In the genomic region with DNA sequence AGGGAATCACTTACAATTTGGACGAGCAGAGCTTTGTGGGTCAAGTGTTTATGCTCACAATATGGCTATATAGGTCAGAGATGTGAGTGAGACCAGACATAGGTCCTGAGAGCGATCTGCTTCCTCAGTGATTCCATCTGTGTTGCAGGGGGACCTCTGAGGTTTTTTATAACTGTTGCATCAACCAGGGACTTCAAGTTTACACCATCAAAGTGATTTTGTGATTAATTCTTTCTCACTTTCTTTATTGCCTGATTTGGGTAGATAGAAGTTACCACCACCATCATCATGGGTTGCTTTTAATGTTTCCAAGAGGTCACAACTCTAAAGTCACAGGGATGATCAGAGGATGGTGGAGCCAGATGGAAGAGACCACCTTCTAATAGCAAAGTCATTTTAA, we compare ENCODE assay signal across 18 cellular contexts. TPM values are rescaled to one million over a fixed set of nuclear protein-coding genes. Genes with fewer than 3 reads are reported as not detected.
A peak's percentile ranks its signal among the peaks of the same experiment; 100 is the strongest.
DNase-seq lines count a peak whose midpoint lies in the region; ATAC-seq and TF ChIP-seq lines count a peak whose summit lies in the region.
"Had no signal": no experiment of that assay in that cellular context is flagged by ENCODE, and none has a peak within 500 bp of the region (broad histone marks: within the 10 kb centered on the region; RNA-seq: fewer than 3 reads in every experiment).

No MANE protein-coding gene starts in this region.

- H3K4me1 ChIP-seq in prostate gland (replicated peaks): no peaks in the 10 kb centered on the region
- H3K4me1 ChIP-seq: BE2C had no signal

- ATAC-seq in activated T-cell treated with anti-CD3 and anti-CD28 coated beads, Interleukin-2, amount 50 U/mL, for 72 hours (replicated peaks in 1 of 2): peak; percentile 48 to 61
- peak; percentile 69 for ATAC-seq in activated T-helper 17 cell treated with anti-CD3 and anti-CD28 coated beads, Interleukin-2, amount 50 U/mL, for 72 hours (replicated peaks)
- ATAC-seq in stimulated activated effector memory CD8-positive, alpha-beta T cell treated with anti-CD3 and anti-CD28 coated beads, Interleukin-12 subunit alpha, Interleukin-12 subunit beta, amount 100 ng/mL, for 72 hours: peak; percentile 40
- no peak for ATAC-seq in HG03460 (IDR thresholded peaks at IDR 0.05; ENCODE audit: unreplicated experiment)
- ATAC-seq in GM19463 (IDR thresholded peaks at IDR 0.05; ENCODE audit: unreplicated experiment): no peak

- intact Hi-C loops in Calu3 (cut with micrococcal nuclease; ENCODE audit: unreplicated experiment): no loop called here
- intact Hi-C loops in prostate gland (cut with DNase I): no loop called here

- BruUV-seq in Calu3 (replicated peaks; lab: Mats Ljungman, UMichigan): no TSS peak

- H3K27ac Mint-ChIP-seq in activated T-cell treated with anti-CD3 and anti-CD28 coated beads, Interleukin-2, amount 50 U/mL, for 72 hours: no peak overlapping the region
- H3K27ac Mint-ChIP-seq in Calu3 (ENCODE audit: unreplicated experiment): peak overlapping the region; percentile 94
- H3K27ac Mint-ChIP-seq in activated T-helper 17 cell treated with anti-CD3 and anti-CD28 coated beads, Interleukin-2, amount 50 U/mL, for 72 hours: no peak overlapping the region
- no peak overlapping the region for H3K27ac Mint-ChIP-seq in stimulated activated effector memory CD8-positive, alpha-beta T cell treated with anti-CD3 and anti-CD28 coated beads, Interleukin-12 subunit alpha, Interleukin-12 subunit beta, amount 100 ng/mL, for 72 hours
- H3K27ac Mint-ChIP-seq: CD4-positive, CD25-positive, alpha-beta regulatory T cell; CD8-positive, alpha-beta memory T cell; H9 had no signal

- DNase-seq in activated T-cell treated with anti-CD3 and anti-CD28 coated beads, Interleukin-2, amount 50 U/mL, for 72 hours: no peak
- no peak for DNase-seq in activated T-cell treated with anti-CD3 and anti-CD28 coated beads, Interleukin-2, amount 50 U/mL, for 1 hour
- DNase-seq in Calu3 (no peak), prostate gland (ENCODE audit: low spot score) (no peak)
- DNase-seq in stimulated activated effector memory CD8-positive, alpha-beta T cell treated with anti-CD3 and anti-CD28 coated beads, Interleukin-12 subunit alpha, Interleukin-12 subunit beta, amount 100 ng/mL, for 72 hours (ENCODE audit: low spot score in 2 of 2): no peak
- DNase-seq: ACHN; BE2C; C1 segment of cervical spinal cord; CD4-positive, CD25-positive, alpha-beta regulatory T cell; CD8-positive, alpha-beta memory T cell; COR-L47; GM23248; H9; KG1 had no signal

- no peak overlapping the region for H3K4me3 Mint-ChIP-seq in activated T-cell treated with anti-CD3 and anti-CD28 coated beads, Interleukin-2, amount 50 U/mL, for 72 hours
- peak overlapping the region; percentile 64 for H3K4me3 Mint-ChIP-seq in Calu3 (ENCODE audit: low read depth, unreplicated experiment)
- no peak overlapping the region for H3K4me3 Mint-ChIP-seq in activated T-helper 17 cell treated with anti-CD3 and anti-CD28 coated beads, Interleukin-2, amount 50 U/mL, for 72 hours
- H3K4me3 Mint-ChIP-seq in stimulated activated effector memory CD8-positive, alpha-beta T cell treated with anti-CD3 and anti-CD28 coated beads, Interleukin-12 subunit alpha, Interleukin-12 subunit beta, amount 100 ng/mL, for 72 hours: no peak overlapping the region
- H3K4me3 Mint-ChIP-seq: CD4-positive, CD25-positive, alpha-beta regulatory T cell; CD8-positive, alpha-beta memory T cell; H9 had no signal

- H3K27ac ChIP-seq in prostate gland: no peak overlapping the region
- H3K27ac ChIP-seq: GM23248 had no signal

- no peaks in the 10 kb centered on the region for H3K36me3 Mint-ChIP-seq in activated T-cell treated with anti-CD3 and anti-CD28 coated beads, Interleukin-2, amount 50 U/mL, for 72 hours (ENCODE audit: insufficient read depth in 2 of 2)
- H3K36me3 Mint-ChIP-seq in Calu3 (ENCODE audit: insufficient read depth, unreplicated experiment): peaks cover 10% of the 10 kb centered on the region
- H3K36me3 Mint-ChIP-seq in activated T-helper 17 cell treated with anti-CD3 and anti-CD28 coated beads, Interleukin-2, amount 50 U/mL, for 72 hours (ENCODE audit: low read depth): no peaks in the 10 kb centered on the region
- no peaks in the 10 kb centered on the region for H3K36me3 Mint-ChIP-seq in stimulated activated effector memory CD8-positive, alpha-beta T cell treated with anti-CD3 and anti-CD28 coated beads, Interleukin-12 subunit alpha, Interleukin-12 subunit beta, amount 100 ng/mL, for 72 hours
- H3K36me3 Mint-ChIP-seq: CD4-positive, CD25-positive, alpha-beta regulatory T cell; CD8-positive, alpha-beta memory T cell had no signal

- CTCF ChIA-PET in Calu3 (lab: Charles Lee): no interaction called here

- no peaks in the 10 kb centered on the region for H3K27me3 ChIP-seq in prostate gland (replicated peaks; ENCODE audit: insufficient read depth)

- H3K9me3 ChIP-seq in prostate gland: no peaks in the 10 kb centered on the region
- H3K9me3 ChIP-seq: BE2C had no signal

- no peaks in the 10 kb centered on the region for H3K36me3 ChIP-seq in prostate gland
- H3K36me3 ChIP-seq: BE2C had no signal

- 81% methylated on average over 2 of the region's 2 CpGs for WGBS in prostate gland

- TF ChIP-seq POLR2A in prostate gland (IDR thresholded peaks at IDR 0.05): no peak

- H3K4me3 ChIP-seq in prostate gland: no peak overlapping the region
- H3K4me3 ChIP-seq: GM23248 had no signal

- peaks cover 6% of the 10 kb centered on the region for H3K4me1 Mint-ChIP-seq in activated T-cell treated with anti-CD3 and anti-CD28 coated beads, Interleukin-2, amount 50 U/mL, for 72 hours (ENCODE audit: low read depth)
- peaks cover 42% of the 10 kb centered on the region for H3K4me1 Mint-ChIP-seq in Calu3 (ENCODE audit: low read depth, unreplicated experiment)
- no peaks in the 10 kb centered on the region for H3K4me1 Mint-ChIP-seq in activated T-helper 17 cell treated with anti-CD3 and anti-CD28 coated beads, Interleukin-2, amount 50 U/mL, for 72 hours
- H3K4me1 Mint-ChIP-seq in stimulated activated effector memory CD8-positive, alpha-beta T cell treated with anti-CD3 and anti-CD28 coated beads, Interleukin-12 subunit alpha, Interleukin-12 subunit beta, amount 100 ng/mL, for 72 hours: no peaks in the 10 kb centered on the region
- H3K4me1 Mint-ChIP-seq: H9 had no signal

- H3K27me3 Mint-ChIP-seq in activated T-cell treated with anti-CD3 and anti-CD28 coated beads, Interleukin-2, amount 50 U/mL, for 72 hours (ENCODE audit: low read depth): peaks cover 23% of the 10 kb centered on the region
- no peaks in the 10 kb centered on the region for H3K27me3 Mint-ChIP-seq in Calu3 (ENCODE audit: unreplicated experiment)
- peaks cover 30% of the 10 kb centered on the region for H3K27me3 Mint-ChIP-seq in activated T-helper 17 cell treated with anti-CD3 and anti-CD28 coated beads, Interleukin-2, amount 50 U/mL, for 72 hours

- H3K9me3 Mint-ChIP-seq in activated T-cell treated with anti-CD3 and anti-CD28 coated beads, Interleukin-2, amount 50 U/mL, for 72 hours: no peaks in the 10 kb centered on the region
- no peaks in the 10 kb centered on the region for H3K9me3 Mint-ChIP-seq in Calu3 (ENCODE audit: low read depth, unreplicated experiment)
- H3K9me3 Mint-ChIP-seq in activated T-helper 17 cell treated with anti-CD3 and anti-CD28 coated beads, Interleukin-2, amount 50 U/mL, for 72 hours: no peaks in the 10 kb centered on the region
- no peaks in the 10 kb centered on the region for H3K9me3 Mint-ChIP-seq in stimulated activated effector memory CD8-positive, alpha-beta T cell treated with anti-CD3 and anti-CD28 coated beads, Interleukin-12 subunit alpha, Interleukin-12 subunit beta, amount 100 ng/mL, for 72 hours
- H3K9me3 Mint-ChIP-seq: CD4-positive, CD25-positive, alpha-beta regulatory T cell; CD8-positive, alpha-beta memory T cell; H9 had no signal

- no peak for TF ChIP-seq CTCF in Calu3 (IDR thresholded peaks at IDR 0.05; ENCODE audit: unreplicated experiment)
- TF ChIP-seq CTCF in prostate gland (IDR thresholded peaks at IDR 0.05): no peak

RNA-seq across cellular contexts. Expression of gene MTAP, which starts 7.0 kb away (rescaled TPM):
- 10 to 100 TPM; 67.1 to 71.3 TPM for total RNA-seq in activated T-cell treated with anti-CD3 and anti-CD28 coated beads, Interleukin-2, amount 50 U/mL, for 72 hours
- 139 and 177 TPM in 2 replicates for total RNA-seq in Calu3 (2022)
- total RNA-seq in activated T-helper 17 cell treated with anti-CD3 and anti-CD28 coated beads, Interleukin-2, amount 50 U/mL, for 72 hours: 10 to 100 TPM; 41.2 to 62.0 TPM
- total RNA-seq in prostate gland: 10 to 100 TPM; 13.3 to 33.5 TPM
- total RNA-seq: A172 had no signal

Comparison
In these comparisons a context has a peak if more than half of its experiments do, and no peak if none do; other contexts are left out.
1. ATAC-seq: peak in activated T-cell treated with anti-CD3 and anti-CD28 coated beads, Interleukin-2, amount 50 U/mL, for 72 hours (2 of 2), activated T-helper 17 cell treated with anti-CD3 and anti-CD28 coated beads, Interleukin-2, amount 50 U/mL, for 72 hours (single experiment) and stimulated activated effector memory CD8-positive, alpha-beta T cell treated with anti-CD3 and anti-CD28 coated beads, Interleukin-12 subunit alpha, Interleukin-12 subunit beta, amount 100 ng/mL, for 72 hours (single experiment); none in HG03460 (single experiment) and GM19463 (single experiment).